In the genomic region with DNA sequence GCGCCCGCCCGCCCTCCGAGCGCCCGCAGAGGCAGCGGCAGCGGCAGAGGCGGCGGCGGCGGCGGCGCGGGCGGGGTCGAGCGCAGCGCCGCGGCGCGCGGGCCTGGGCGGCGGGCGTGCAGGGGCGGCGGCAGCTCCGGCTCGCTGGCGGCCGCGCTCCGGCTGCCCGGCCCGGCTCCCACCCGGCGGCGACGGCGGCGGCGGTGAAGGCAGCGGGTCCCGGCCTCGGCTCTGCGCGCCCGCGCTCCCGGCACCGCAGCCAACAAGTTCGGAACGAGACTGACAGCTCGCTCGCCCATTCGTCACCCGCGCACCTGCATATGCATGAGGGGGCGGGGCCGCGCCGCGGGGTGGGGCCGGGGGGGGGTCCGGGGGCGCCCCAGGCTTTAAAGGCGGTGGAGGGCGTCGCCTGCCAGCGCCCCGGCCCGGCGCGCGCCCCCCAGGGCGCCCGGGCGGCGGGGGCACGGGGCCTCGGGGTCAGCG, we compare ENCODE assay signal across 1 cellular context.
TF ChIP-seq lines count a peak whose summit lies in the region.

A gene (minus strand): TSS at position 281 of the 483 bp plus-strand sequence. CDS start 356 bp downstream, outside the sequence.

TF ChIP-seq in IMR-90, 13 proteins besides CTCF, POLR2A, EP300 and RAD21 (continued from another document):
- TF ChIP-seq RFX5 (IDR thresholded peaks at IDR 0.05; ENCODE audit: low read depth, low read length) (no peak), MAFK (IDR thresholded peaks at IDR 0.05; ENCODE audit: low read depth, low read length) (no peak)
